Comparison of ENCODE assay signal across 11 cellular contexts in genomic region chr7:27198138-27198841, GRCh38. TPM values are rescaled to one million over a fixed set of nuclear protein-coding genes. Genes with fewer than 3 reads are reported as not detected.
DNase-seq lines count a peak whose midpoint lies in the region; ATAC-seq and TF ChIP-seq lines count a peak whose summit lies in the region.
"Had no signal": no experiment of that assay in that cellular context is flagged by ENCODE, and none has a peak within 500 bp of the region (broad histone marks: within the 10 kb centered on the region; RNA-seq: fewer than 3 reads in every experiment).

No MANE protein-coding gene starts in this region.

- ATAC-seq in activated T-helper 17 cell treated with anti-CD3 and anti-CD28 coated beads, Interleukin-2, amount 50 U/mL, for 72 hours (replicated peaks) = no peak
- no peak for ATAC-seq in HG03571 (IDR thresholded peaks at IDR 0.05; ENCODE audit: unreplicated experiment)

- H3K4me1 Mint-ChIP-seq in activated T-helper 17 cell treated with anti-CD3 and anti-CD28 coated beads, Interleukin-2, amount 50 U/mL, for 72 hours = peaks cover 15% of the 10 kb centered on the region

- peaks cover 6% of the 10 kb centered on the region for H3K36me3 Mint-ChIP-seq in activated T-helper 17 cell treated with anti-CD3 and anti-CD28 coated beads, Interleukin-2, amount 50 U/mL, for 72 hours (ENCODE audit: low read depth)
- H3K36me3 Mint-ChIP-seq: neural progenitor cell had no signal

- no peak overlapping the region for H3K27ac Mint-ChIP-seq in activated T-helper 17 cell treated with anti-CD3 and anti-CD28 coated beads, Interleukin-2, amount 50 U/mL, for 72 hours
- H3K27ac Mint-ChIP-seq: neural progenitor cell had no signal

- H3K4me3 ChIP-seq in AG10803 (ENCODE audit: low read length) (peak overlapping the region; percentile 55), muscle layer of colon (ENCODE audit: low read depth in 1 of 2, low read length in 2 of 2) (peak overlapping the region; percentile 86 to 92)
- H3K4me3 ChIP-seq: body of pancreas had no signal

- H3K27me3 Mint-ChIP-seq in activated T-helper 17 cell treated with anti-CD3 and anti-CD28 coated beads, Interleukin-2, amount 50 U/mL, for 72 hours = peaks cover 77% of the 10 kb centered on the region

- DNase-seq in AG10803 (ENCODE audit: low read depth) (no peak), ELF-1 (ENCODE audit: low read depth, low spot score) (peak; percentile 42), kidney glomerular epithelial cell (lab: John Stamatoyannopoulos, UW) (no peak), hypothalamus (lab: John Stamatoyannopoulos, UW) (no peak), NCI-H128 (lab: John Stamatoyannopoulos, UW; ENCODE audit: unreplicated experiment) (no peak)

- H3K27ac ChIP-seq in muscle layer of colon (ENCODE audit: low read depth, low read length) = peak overlapping the region; percentile 86
- H3K27ac ChIP-seq: body of pancreas, gastroesophageal sphincter, neural progenitor cell had no signal

- TF ChIP-seq CTCF in AG10803 (conservative IDR thresholded peaks at IDR 0.05; ENCODE audit: low read length) = no peak

- peaks cover 13% of the 10 kb centered on the region for H3K4me1 ChIP-seq in muscle layer of colon (ENCODE audit: insufficient read depth, low read length)
- H3K4me1 ChIP-seq: neural progenitor cell had no signal

- H3K9me3 ChIP-seq in muscle layer of colon (ENCODE audit: low read length) = no peaks in the 10 kb centered on the region
- H3K9me3 ChIP-seq: body of pancreas, gastroesophageal sphincter had no signal

- no peaks in the 10 kb centered on the region for H3K9me3 Mint-ChIP-seq in activated T-helper 17 cell treated with anti-CD3 and anti-CD28 coated beads, Interleukin-2, amount 50 U/mL, for 72 hours

- H3K36me3 ChIP-seq in muscle layer of colon (ENCODE audit: insufficient read depth, low read length) = no peaks in the 10 kb centered on the region
- H3K36me3 ChIP-seq: gastroesophageal sphincter, neural progenitor cell had no signal

- peaks cover 33 to 50% of the 10 kb centered on the region in 2 donors for H3K27me3 ChIP-seq in muscle layer of colon (ENCODE audit: control insufficient read depth in 1 of 2, insufficient read depth in 2 of 2, low read length in 2 of 2)

- peak overlapping the region; percentile 55 for H3K9ac ChIP-seq in muscle layer of colon (ENCODE audit: low read length)
- H3K9ac ChIP-seq: neural progenitor cell had no signal

- peak overlapping the region; percentile 36 for H3K4me3 Mint-ChIP-seq in activated T-helper 17 cell treated with anti-CD3 and anti-CD28 coated beads, Interleukin-2, amount 50 U/mL, for 72 hours

RNA-seq across cellular contexts. Expression of gene HOXA13, which starts 1.6 kb away (rescaled TPM):
- total RNA-seq in activated T-helper 17 cell treated with anti-CD3 and anti-CD28 coated beads, Interleukin-2, amount 50 U/mL, for 72 hours = not detected
- total RNA-seq: body of pancreas had no signal

RNA-seq across cellular contexts. Expression of gene HOXA11, which starts 13.3 kb away (rescaled TPM):
- not detected for total RNA-seq in activated T-helper 17 cell treated with anti-CD3 and anti-CD28 coated beads, Interleukin-2, amount 50 U/mL, for 72 hours
- total RNA-seq: body of pancreas had no signal

RNA-seq across cellular contexts. Expression of gene HOXA10, which starts 24.2 kb away (rescaled TPM):
- total RNA-seq in activated T-helper 17 cell treated with anti-CD3 and anti-CD28 coated beads, Interleukin-2, amount 50 U/mL, for 72 hours = not detected

RNA-seq across cellular contexts. Expression of gene HOXA9, which starts 33.0 kb away (rescaled TPM):
- not detected for total RNA-seq in activated T-helper 17 cell treated with anti-CD3 and anti-CD28 coated beads, Interleukin-2, amount 50 U/mL, for 72 hours
- total RNA-seq: body of pancreas had no signal

RNA-seq across cellular contexts. Expression of gene HOXA7, which starts 41.8 kb away (rescaled TPM):
- not detected for total RNA-seq in activated T-helper 17 cell treated with anti-CD3 and anti-CD28 coated beads, Interleukin-2, amount 50 U/mL, for 72 hours
